ENCODE assay signal across 8 cellular contexts in the genomic region with DNA sequence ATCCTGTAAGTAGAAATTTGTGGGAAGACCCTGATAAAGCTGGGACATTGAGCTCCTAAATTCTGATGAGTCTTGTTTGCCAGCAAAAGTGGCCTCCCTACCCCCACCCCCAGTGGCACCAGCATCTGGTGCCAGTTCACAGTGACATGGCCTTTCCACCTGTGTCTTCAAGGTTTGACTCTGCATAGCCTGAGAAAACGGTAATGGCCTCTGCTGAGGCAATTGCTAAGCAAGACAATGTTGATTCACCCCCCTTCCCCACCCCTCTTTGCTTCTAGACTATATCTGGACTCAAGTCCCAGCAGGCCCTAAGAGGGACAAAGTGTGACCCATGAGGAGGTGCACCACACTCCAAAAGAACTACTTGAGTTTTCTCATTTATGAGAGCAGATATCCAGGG.
"Had no signal": no experiment of that assay in that cellular context is flagged by ENCODE, and none has a peak within 500 bp of the region (broad histone marks: within the 10 kb centered on the region; RNA-seq: fewer than 3 reads in every experiment).

No MANE protein-coding gene starts in this region.

- DNase-seq: GDM1, GF-D8 had no signal

- ATAC-seq: GM12878 had no signal

- H3K4me3 ChIP-seq: GM12878 had no signal

- FAIRE-seq: G401.6, GM12878, GM12891, GM12892, GM18507, GM19239 had no signal
